ENCODE assay signal across 8 cellular contexts in the genomic region with DNA sequence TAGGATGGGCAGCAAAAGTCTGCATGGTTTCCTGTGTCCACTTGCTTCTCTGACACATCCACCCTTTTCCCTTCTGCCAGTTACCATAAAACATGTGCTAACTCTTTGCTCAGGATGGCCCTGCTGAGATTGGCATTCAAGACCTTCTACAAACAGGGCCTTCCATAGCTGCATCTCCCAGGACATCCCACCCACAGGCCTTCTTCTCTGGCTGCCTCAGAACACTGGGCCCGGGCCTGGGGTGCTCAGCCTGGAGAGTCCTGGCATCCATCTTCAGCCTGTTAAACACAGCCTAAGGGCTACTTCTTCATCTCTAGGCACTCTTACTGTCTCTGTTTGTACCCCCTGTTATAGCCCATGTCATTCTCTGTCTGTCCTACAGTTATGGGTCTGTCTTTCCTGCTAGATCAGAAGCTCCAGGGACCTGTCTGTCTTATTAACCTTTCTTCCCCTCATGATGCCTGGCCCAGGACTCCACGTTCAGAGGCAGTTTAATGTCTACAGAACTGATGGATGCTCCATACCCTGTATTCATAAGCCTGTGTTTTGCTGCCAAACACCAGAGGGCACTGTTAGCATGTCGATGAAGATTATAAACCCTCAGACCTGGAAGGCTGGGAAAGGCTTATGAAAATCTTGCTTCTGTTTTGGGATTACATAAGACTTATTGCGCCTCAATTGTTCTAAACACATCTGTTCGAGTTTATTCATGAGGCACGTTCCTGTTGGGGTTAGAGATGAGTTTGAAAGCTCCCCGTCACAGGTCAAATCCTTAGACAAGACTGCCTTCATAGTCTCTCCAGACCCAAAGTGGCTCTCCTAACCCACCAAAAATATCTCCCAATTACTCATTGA. TPM values are rescaled to one million over a fixed set of nuclear protein-coding genes. Genes with fewer than 3 reads are reported as not detected.
A peak's percentile ranks its signal among the peaks of the same experiment; 100 is the strongest.
DNase-seq lines count a peak whose midpoint lies in the region; ATAC-seq lines count a peak whose summit lies in the region.

No MANE protein-coding gene starts in this region.

- H3K4me3 Mint-ChIP-seq in stimulated activated effector memory CD8-positive, alpha-beta T cell treated with anti-CD3 and anti-CD28 coated beads, Interleukin-12 subunit alpha, Interleukin-12 subunit beta, amount 100 ng/mL, for 72 hours, result no peak overlapping the region

- H3K9me3 Mint-ChIP-seq in stimulated activated effector memory CD8-positive, alpha-beta T cell treated with anti-CD3 and anti-CD28 coated beads, Interleukin-12 subunit alpha, Interleukin-12 subunit beta, amount 100 ng/mL, for 72 hours, result no peaks in the 10 kb centered on the region

- H3K36me3 Mint-ChIP-seq in stimulated activated effector memory CD8-positive, alpha-beta T cell treated with anti-CD3 and anti-CD28 coated beads, Interleukin-12 subunit alpha, Interleukin-12 subunit beta, amount 100 ng/mL, for 72 hours, result no peaks in the 10 kb centered on the region

- DNase-seq in DMS153 (lab: John Stamatoyannopoulos, UW) (peak; percentile 21), HK-2 (ENCODE audit: unreplicated experiment) (peak; percentile 18), RPMI7951 (ENCODE audit: low read depth) (peak; percentile 71), kidney glomerular epithelial cell (lab: John Stamatoyannopoulos, UW) (peak; percentile 40)
- peak; percentile 20 for DNase-seq in central memory CD4-positive, alpha-beta T cell
- no peak for DNase-seq in stimulated activated effector memory CD8-positive, alpha-beta T cell treated with anti-CD3 and anti-CD28 coated beads, Interleukin-12 subunit alpha, Interleukin-12 subunit beta, amount 100 ng/mL, for 72 hours (ENCODE audit: low spot score in 2 of 2)

- H3K27ac Mint-ChIP-seq in stimulated activated effector memory CD8-positive, alpha-beta T cell treated with anti-CD3 and anti-CD28 coated beads, Interleukin-12 subunit alpha, Interleukin-12 subunit beta, amount 100 ng/mL, for 72 hours, result no peak overlapping the region

- ATAC-seq in stimulated activated effector memory CD8-positive, alpha-beta T cell treated with anti-CD3 and anti-CD28 coated beads, Interleukin-12 subunit alpha, Interleukin-12 subunit beta, amount 100 ng/mL, for 72 hours, result peak; percentile 73
- ATAC-seq in HG03354 (IDR thresholded peaks at IDR 0.05; ENCODE audit: poor library complexity, severe bottlenecking, unreplicated experiment) (no peak), HG03108 (IDR thresholded peaks at IDR 0.05; ENCODE audit: unreplicated experiment) (no peak)

- H3K4me1 Mint-ChIP-seq in stimulated activated effector memory CD8-positive, alpha-beta T cell treated with anti-CD3 and anti-CD28 coated beads, Interleukin-12 subunit alpha, Interleukin-12 subunit beta, amount 100 ng/mL, for 72 hours, result peaks cover 6% of the 10 kb centered on the region

RNA-seq across cellular contexts. Expression of gene SEMA3G, which starts 16.5 kb away (rescaled TPM):
- 0.10 and 0.12 TPM in 2 replicates for total RNA-seq in RPMI7951 (2014; rRNA removed; shearing (Covaris generic))

RNA-seq across cellular contexts. Expression of gene PHF7, which starts 17.9 kb away (rescaled TPM):
- total RNA-seq in RPMI7951 (2014; rRNA removed; shearing (Covaris generic)), result 5.4 and 10.8 TPM in 2 replicates

RNA-seq across cellular contexts. Expression of gene BAP1, which starts 18.6 kb away (rescaled TPM):
- 50.3 and 57.7 TPM in 2 replicates for total RNA-seq in RPMI7951 (2014; rRNA removed; shearing (Covaris generic))

RNA-seq across cellular contexts. Expression of gene TNNC1, which starts 25.5 kb away (rescaled TPM):
- not detected in 2 replicates for total RNA-seq in RPMI7951 (2014; rRNA removed; shearing (Covaris generic))

RNA-seq across cellular contexts. Expression of gene NISCH, which starts 27.0 kb away (rescaled TPM):
- total RNA-seq in RPMI7951 (2014; rRNA removed; shearing (Covaris generic)), result 20.9 and 21.4 TPM in 2 replicates

Comparison
In these comparisons a context has a peak if more than half of its experiments do, and no peak if none do; other contexts are left out.
1. DNase-seq: peak in DMS153 (single experiment), HK-2 (single experiment), RPMI7951 (single experiment), central memory CD4-positive, alpha-beta T cell (single experiment) and kidney glomerular epithelial cell (single experiment); none in stimulated activated effector memory CD8-positive, alpha-beta T cell treated with anti-CD3 and anti-CD28 coated beads, Interleukin-12 subunit alpha, Interleukin-12 subunit beta, amount 100 ng/mL, for 72 hours (0 of 2).